Comparison of ENCODE assay signal across 1 cellular context in genomic region chr11:11813288-11813962, GRCh38.
TF ChIP-seq lines count a peak whose summit lies in the region.

No MANE protein-coding gene starts in this region.

TF ChIP-seq in HepG2, 621 proteins besides CTCF, POLR2A, EP300 and RAD21 (continued from another document and continues in another):
- TF ChIP-seq JUN (CRISPR knock-in tag; IDR thresholded peaks at IDR 0.05) (0 out of 2 replicates have a peak, but pooled peaks have one; percentile 31), ZNF512 (CRISPR knock-in tag; IDR thresholded peaks at IDR 0.05) (no peak), ZNF30 (CRISPR knock-in tag; IDR thresholded peaks at IDR 0.05) (no peak), ARNTL (CRISPR knock-in tag; IDR thresholded peaks at IDR 0.05) (no peak), ZFP36 (IDR thresholded peaks at IDR 0.05; ENCODE audit: borderline replicate concordance, low read depth, low read length, partially characterized antibody) (no peak), ZNF367 (CRISPR knock-in tag; IDR thresholded peaks at IDR 0.05; ENCODE audit: borderline replicate concordance) (no peak), HMG20A (CRISPR knock-in tag; IDR thresholded peaks at IDR 0.05; ENCODE audit: borderline replicate concordance) (peak; percentile 81; the same call in 1 of the 2 replicates), ZBTB21 (CRISPR knock-in tag; IDR thresholded peaks at IDR 0.05) (no peak), MBD4 (IDR thresholded peaks at IDR 0.05; ENCODE audit: borderline replicate concordance, low read length) (no peak), SRSF1 (optimal IDR thresholded peaks at IDR 0.05; ENCODE audit: low read depth, low read length) (no peak), MXI1 (IDR thresholded peaks at IDR 0.05; ENCODE audit: borderline replicate concordance, low read depth, low read length) (no peak; the same call in 2 of the 3 replicates), CBFB (CRISPR knock-in tag; IDR thresholded peaks at IDR 0.05) (no peak), DMAP1 (CRISPR knock-in tag; IDR thresholded peaks at IDR 0.05) (peak; percentile 33; the same call in 1 of the 2 replicates), MIER2 (CRISPR knock-in tag; IDR thresholded peaks at IDR 0.05) (peak; percentile 78), MXD3 (CRISPR knock-in tag; IDR thresholded peaks at IDR 0.05) (no peak), ZNF670 (CRISPR knock-in tag; IDR thresholded peaks at IDR 0.05; ENCODE audit: borderline replicate concordance) (0 out of 2 replicates have a peak, but pooled peaks have one; percentile 61), ZNF549 (CRISPR knock-in tag; IDR thresholded peaks at IDR 0.05) (peak; percentile 97), PAWR (CRISPR knock-in tag; IDR thresholded peaks at IDR 0.05; ENCODE audit: borderline replicate concordance) (no peak), GABPB1 (CRISPR knock-in tag; IDR thresholded peaks at IDR 0.05) (no peak; the same call in 1 of the 2 replicates), ZNF577 (CRISPR knock-in tag; IDR thresholded peaks at IDR 0.05; ENCODE audit: borderline replicate concordance, low read depth) (no peak), SUZ12 (IDR thresholded peaks at IDR 0.05; ENCODE audit: low read depth, low read length) (no peak), MED1 (CRISPR knock-in tag; IDR thresholded peaks at IDR 0.05) (peak; percentile 72; the same call in 1 of the 2 replicates), HMGXB4 (CRISPR knock-in tag; IDR thresholded peaks at IDR 0.05; ENCODE audit: borderline replicate concordance in 1 of 2, low read depth in 1 of 2) (0 out of 4 replicates have a peak, but pooled peaks of 1 of the 2 experiments have one; percentile 25), HOXA5 (CRISPR knock-in tag; IDR thresholded peaks at IDR 0.05) (no peak), NFKBIZ (CRISPR knock-in tag; IDR thresholded peaks at IDR 0.05) (0 out of 2 replicates have a peak, but pooled peaks have one; percentile 32), THAP9 (CRISPR knock-in tag; IDR thresholded peaks at IDR 0.05; ENCODE audit: borderline replicate concordance) (no peak), MEIS2 (CRISPR knock-in tag; IDR thresholded peaks at IDR 0.05) (0 out of 2 replicates have a peak, but pooled peaks have one; percentile 36), ZNF276 (CRISPR knock-in tag; IDR thresholded peaks at IDR 0.05; ENCODE audit: low read depth) (no peak), PATZ1 (CRISPR knock-in tag; IDR thresholded peaks at IDR 0.05) (peak; percentile 12; the same call in 1 of the 2 replicates), REST (IDR thresholded peaks at IDR 0.05; ENCODE audit: borderline replicate concordance in 1 of 2, low read depth in 1 of 2, low read length in 2 of 2) (no peak), ZNF12 (CRISPR knock-in tag; IDR thresholded peaks at IDR 0.05) (peak; percentile 53; the same call in 1 of the 2 replicates), ELF3 (CRISPR knock-in tag; IDR thresholded peaks at IDR 0.05) (peak; percentile 43; the same call in 1 of the 2 replicates), EEA1 (CRISPR knock-in tag; IDR thresholded peaks at IDR 0.05; ENCODE audit: borderline replicate concordance) (no peak), GMEB1 (CRISPR knock-in tag; IDR thresholded peaks at IDR 0.05; ENCODE audit: borderline replicate concordance) (no peak)
